Comparison of ENCODE assay signal across 19 cellular contexts in the genomic region with DNA sequence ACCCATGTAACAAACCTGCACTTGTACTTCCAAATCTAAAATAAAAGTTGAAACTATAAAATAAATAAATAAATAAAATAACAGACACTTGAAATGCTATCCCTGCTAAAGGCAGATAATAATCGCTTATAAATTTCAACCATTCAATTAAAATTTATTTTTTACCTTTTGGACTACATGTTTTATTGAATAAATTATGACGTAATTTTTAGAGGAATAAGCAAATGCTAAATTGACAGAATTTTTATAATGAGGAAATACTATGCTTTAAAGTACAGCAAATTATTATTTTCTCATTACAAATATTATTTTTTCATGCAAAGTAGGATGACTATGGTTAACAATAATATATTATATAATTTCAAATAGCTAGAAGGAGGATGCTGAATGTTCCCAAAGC.
DNase-seq lines count a peak whose midpoint lies in the region; FAIRE-seq and TF ChIP-seq lines count a peak whose summit lies in the region.
"Had no signal": no experiment of that assay in that cellular context is flagged by ENCODE, and none has a peak within 500 bp of the region (broad histone marks: within the 10 kb centered on the region; RNA-seq: fewer than 3 reads in every experiment).

No MANE protein-coding gene starts in this region.

- no peak for DNase-seq in frontal cortex (ENCODE audit: low spot score in 2 of 2)
- no peak for DNase-seq in esophagus muscularis mucosa (ENCODE audit: extremely low spot score)
- DNase-seq in mucosa of gallbladder (ENCODE audit: low spot score), result no peak
- DNase-seq: 8988T; AML-193; Caco-2; Calu3; CD4-positive, alpha-beta T cell; CD8-positive, alpha-beta T cell; DMS79 treated with DMSO at 0.1 percent for 48 hours; GF-D8 had no signal

- H3K36me3 ChIP-seq in HEK293 (ENCODE audit: control insufficient read depth in 2 of 2, insufficient read depth in 1 of 2, low read length in 2 of 2) (no peaks in the 10 kb centered on the region), esophagus muscularis mucosa (no peaks in the 10 kb centered on the region)
- H3K36me3 ChIP-seq: BLaER1 treated with 17β-estradiol and CSF1 and Interleukin-3, amounts not matched to agents 10 nM and 100 nM had no signal

- CTCF ChIA-PET in HEK293 (lab: Yijun Ruan, JAX), result no interaction called here

- WGBS in esophagus muscularis mucosa, result 92% methylated on average over 2 of the region's 2 CpGs

- H3K4me1 ChIP-seq in HEK293 (ENCODE audit: control insufficient read depth, insufficient read depth, low read length) (no peaks in the 10 kb centered on the region), esophagus muscularis mucosa (no peaks in the 10 kb centered on the region)
- H3K4me1 ChIP-seq: A549; BLaER1 treated with 17β-estradiol and CSF1 and Interleukin-3, amounts not matched to agents 10 nM and 100 nM; Caco-2 had no signal

- TF ChIP-seq EP300 in esophagus muscularis mucosa (IDR thresholded peaks at IDR 0.05), result no peak

- POLR2A ChIA-PET in HEK293 (lab: Yijun Ruan, JAX), result no interaction called here

- H3K27me3 ChIP-seq in esophagus muscularis mucosa, result no peaks in the 10 kb centered on the region
- H3K27me3 ChIP-seq: BLaER1 treated with 17β-estradiol and CSF1 and Interleukin-3, amounts not matched to agents 10 nM and 100 nM had no signal

- no peak overlapping the region for H3K4me3 ChIP-seq in HEK293 (ENCODE audit: low read depth, low read length)
- H3K4me3 ChIP-seq in esophagus muscularis mucosa, result no peak overlapping the region
- H3K4me3 ChIP-seq: A549; BLaER1 treated with 17β-estradiol and CSF1 and Interleukin-3, amounts not matched to agents 10 nM and 100 nM had no signal

- peak; percentile 74 for FAIRE-seq in A204.1 (lab: Jason Lieb, UNC)
- peak; percentile 64 for FAIRE-seq in frontal cortex (lab: Jason Lieb, UNC)
- FAIRE-seq: A549, D721Med, GM12892, GM18507 had no signal

- no peak overlapping the region for H3K27ac ChIP-seq in HEK293 (ENCODE audit: extremely low read depth, low read depth, low read length)
- H3K27ac ChIP-seq in esophagus muscularis mucosa (replicated peaks in 1 of 4), result no peak overlapping the region
- H3K27ac ChIP-seq: A549; BLaER1 treated with 17β-estradiol and CSF1 and Interleukin-3, amounts not matched to agents 10 nM and 100 nM; C4-2B had no signal

- TF ChIP-seq CTCF in HEK293 (tag by site-specific recombination; IDR thresholded peaks at IDR 0.05) (no peak), esophagus muscularis mucosa (IDR thresholded peaks at IDR 0.05) (no peak)

- no peak for TF ChIP-seq POLR2A in esophagus muscularis mucosa (IDR thresholded peaks at IDR 0.05; ENCODE audit: low read depth)

- intact Hi-C loops in esophagus muscularis mucosa (cut with DNase I), result no loop called here

- H3K9me3 ChIP-seq in HEK293 (ENCODE audit: control insufficient read depth, insufficient read depth, low read depth, low read length) (no peaks in the 10 kb centered on the region), esophagus muscularis mucosa (no peaks in the 10 kb centered on the region)
- H3K9me3 ChIP-seq: A549; BLaER1 treated with 17β-estradiol and CSF1 and Interleukin-3, amounts not matched to agents 10 nM and 100 nM; Caco-2 had no signal

TF ChIP-seq in HEK293, 187 proteins besides CTCF, POLR2A, EP300 and RAD21:
- no peak for TF ChIP-seq ZNF76 (tag by site-specific recombination; IDR thresholded peaks at IDR 0.05; ENCODE audit: borderline replicate concordance, low read depth)
- TF ChIP-seq ZNF391 (tag by site-specific recombination; IDR thresholded peaks at IDR 0.05; ENCODE audit: borderline replicate concordance, low read depth), result no peak
- TF ChIP-seq, protein P1, sequence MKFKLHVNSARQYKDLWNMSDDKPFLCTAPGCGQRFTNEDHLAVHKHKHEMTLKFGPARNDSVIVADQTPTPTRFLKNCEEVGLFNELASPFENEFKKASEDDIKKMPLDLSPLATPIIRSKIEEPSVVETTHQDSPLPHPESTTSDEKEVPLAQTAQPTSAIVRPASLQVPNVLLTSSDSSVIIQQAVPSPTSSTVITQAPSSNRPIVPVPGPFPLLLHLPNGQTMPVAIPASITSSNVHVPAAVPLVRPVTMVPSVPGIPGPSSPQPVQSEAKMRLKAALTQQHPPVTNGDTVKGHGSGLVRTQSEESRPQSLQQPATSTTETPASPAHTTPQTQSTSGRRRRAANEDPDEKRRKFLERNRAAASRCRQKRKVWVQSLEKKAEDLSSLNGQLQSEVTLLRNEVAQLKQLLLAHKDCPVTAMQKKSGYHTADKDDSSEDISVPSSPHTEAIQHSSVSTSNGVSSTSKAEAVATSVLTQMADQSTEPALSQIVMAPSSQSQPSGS (tag by site-specific recombination; IDR thresholded peaks at IDR 0.05; ENCODE audit: low read depth), result peak; percentile 73
